8 cellular contexts compared by ENCODE assay signal in genomic region chr13:42969558-42970172, GRCh38. TPM values are rescaled to one million over a fixed set of nuclear protein-coding genes. Genes with fewer than 3 reads are reported as not detected.
DNase-seq lines count a peak whose midpoint lies in the region; ATAC-seq and TF ChIP-seq lines count a peak whose summit lies in the region.

No MANE protein-coding gene starts in this region.

- peaks cover 7% of the 10 kb centered on the region for H3K79me2 ChIP-seq in hepatocyte

- H3K27me3 ChIP-seq in hepatocyte, result no peaks in the 10 kb centered on the region
- H3K27me3 ChIP-seq in gastrocnemius medialis, result no peaks in the 10 kb centered on the region

- H3K36me3 ChIP-seq in hepatocyte (replicated peaks; ENCODE audit: insufficient read depth, low read depth), result no peaks in the 10 kb centered on the region
- no peaks in the 10 kb centered on the region for H3K36me3 ChIP-seq in gastrocnemius medialis

- intact Hi-C loops in gastrocnemius medialis (cut with DNase I; ENCODE audit: low total_unique reads), result loop anchor here (2.0 to 5.0 kb wide), 2 partner anchors 835 to 908 kb away; partner anchors contain the start of genes CCDC122 and LACC1

- in situ Hi-C loops in astrocyte of the cerebellum (cut with HindIII; ENCODE audit: low sequenced_read_pairs) (loop anchor here (5.0 kb wide), 1 partner anchor 92 kb away; no protein-coding TSS in a partner anchor), gastrocnemius medialis (cut with MboI; ENCODE audit: low sequenced_read_pairs in 4 of 4) (loop anchor here (10.0 to 25.0 kb wide), 3 partner anchors 835 to 905 kb away; partner anchors contain the start of genes CCDC122 (in 1 of the 4) and LACC1 (in 1 of the 4))

- H3K9me3 ChIP-seq in hepatocyte (ENCODE audit: low read depth) (no peaks in the 10 kb centered on the region), gastrocnemius medialis (no peaks in the 10 kb centered on the region)

- no peaks in the 10 kb centered on the region for H3K9me2 ChIP-seq in hepatocyte (replicated peaks; ENCODE audit: insufficient read depth)

- H3K4me1 ChIP-seq in hepatocyte (ENCODE audit: insufficient read depth) (peaks cover 7% of the 10 kb centered on the region), gastrocnemius medialis (no peaks in the 10 kb centered on the region)

- peak overlapping the region; percentile 66 for H3K27ac ChIP-seq in hepatocyte
- H3K27ac ChIP-seq in gastrocnemius medialis, result no peak overlapping the region

- peak; percentile 52 for DNase-seq in NK-92 treated with Interleukin-12 subunit alpha and Interleukin-12 subunit beta, amount 100 ng/mL, for 24 hours (lab: John Stamatoyannopoulos, UW)
- no peak for DNase-seq in NK-92 (lab: John Stamatoyannopoulos, UW; ENCODE audit: unreplicated experiment)
- peak; percentile 69 for DNase-seq in LoVo (ENCODE audit: low spot score)
- peak; percentile 90 for DNase-seq in T-helper 9 cell
- DNase-seq in astrocyte of the cerebellum (ENCODE audit: low read depth), result no peak
- DNase-seq in hepatocyte (ENCODE audit: low spot score), result peak; percentile 82
- peak; percentile 33 to 49 for DNase-seq in gastrocnemius medialis
- no peak for DNase-seq in middle frontal gyrus (ENCODE audit: extremely low spot score, low spot score)

- no peak overlapping the region for H3K4me2 ChIP-seq in hepatocyte

- TF ChIP-seq POLR2A in gastrocnemius medialis (IDR thresholded peaks at IDR 0.05), result no peak

- TF ChIP-seq CTCF in astrocyte of the cerebellum (IDR thresholded peaks at IDR 0.05; ENCODE audit: low read depth, low read length, missing control alignments) (peak; percentile 73), hepatocyte (IDR thresholded peaks at IDR 0.05; ENCODE audit: poor library complexity) (peak; percentile 70), gastrocnemius medialis (IDR thresholded peaks at IDR 0.05 in 4 of 5, conservative IDR thresholded peaks at IDR 0.05 in 1 of 5) (peak; percentile 47 to 83 (median 68))

- WGBS in hepatocyte (ENCODE audit: low lambda C conversion rate, missing lambda C conversion rate), result 51% methylated on average over 12 of the region's 12 CpGs

- peak; percentile 65 to 82 for ATAC-seq in gastrocnemius medialis

- H3K4me3 ChIP-seq in astrocyte of the cerebellum (ENCODE audit: low read depth, low read length) (no peak overlapping the region), hepatocyte (no peak overlapping the region), gastrocnemius medialis (no peak overlapping the region)

- H2AFZ ChIP-seq in hepatocyte, result no peak overlapping the region

- no peaks in the 10 kb centered on the region for H4K20me1 ChIP-seq in hepatocyte (ENCODE audit: insufficient read depth, poor library complexity, severe bottlenecking)

RNA-seq across cellular contexts. Expression of gene EPSTI1, which starts 22.4 kb away (rescaled TPM):
- total RNA-seq in hepatocyte (22.2 and 24.5 TPM in 2 replicates), gastrocnemius medialis (1 to 10 TPM in 1 of 4 donors, under 1 TPM in 3; 0.42 to 2.0 (median 0.65) TPM)
- polyA plus RNA-seq in hepatocyte, result 27.7 and 31.0 TPM in 2 replicates

RNA-seq across cellular contexts. Expression of gene DNAJC15, which starts 53.7 kb away (rescaled TPM):
- total RNA-seq in hepatocyte, result 3.5 and 4.3 TPM in 2 replicates
- 10.6 and 12.4 TPM in 2 replicates for polyA plus RNA-seq in hepatocyte
- 10 to 100 TPM in 2 of 4 donors, 1 to 10 TPM in 2; 6.2 to 19.5 (median 12.3) TPM for total RNA-seq in gastrocnemius medialis

Comparison
In these comparisons a context has a peak if more than half of its experiments do, and no peak if none do; other contexts are left out.
1. DNase-seq: peak in NK-92 treated with Interleukin-12 subunit alpha and Interleukin-12 subunit beta, amount 100 ng/mL, for 24 hours (single experiment), LoVo (single experiment), T-helper 9 cell (single experiment), hepatocyte (single experiment) and gastrocnemius medialis (2 of 2); none in NK-92 (single experiment), astrocyte of the cerebellum (single experiment) and middle frontal gyrus (single experiment).
2. Peak in every context shown above with its lines, with median percentiles within 50 percentile points of each other: CTCF ChIP-seq.